ENCODE assay signal across 8 cellular contexts in genomic region chr5:37111426-37112382, GRCh38.
DNase-seq lines count a peak whose midpoint lies in the region; ATAC-seq and TF ChIP-seq lines count a peak whose summit lies in the region.

No MANE protein-coding gene starts in this region.

- no peaks in the 10 kb centered on the region for H3K27me3 ChIP-seq in left ventricle myocardium inferior (ENCODE audit: low read depth)

- peak; percentile 90 for ATAC-seq in GM19467 (IDR thresholded peaks at IDR 0.05; ENCODE audit: unreplicated experiment)
- peak; percentile 90 for ATAC-seq in HG03439 (IDR thresholded peaks at IDR 0.05; ENCODE audit: unreplicated experiment)

- DNase-seq in GM12864 (ENCODE audit: low read depth) (peak; percentile 60), cerebellar cortex (ENCODE audit: low spot score) (no peak), NCI-H748 treated with DMSO at 0.1 percent for 48 hours (lab: John Stamatoyannopoulos, UW) (no peak), NCI-H2029 (lab: John Stamatoyannopoulos, UW) (no peak), left ventricle myocardium inferior (no peak)
- peak; percentile 12 for DNase-seq in activated naive CD8-positive, alpha-beta T cell treated with anti-CD3 and anti-CD28 coated beads for 36 hours

- H3K27me3 Mint-ChIP-seq in activated naive CD8-positive, alpha-beta T cell treated with anti-CD3 and anti-CD28 coated beads for 36 hours = no peaks in the 10 kb centered on the region

- H3K27ac Mint-ChIP-seq in activated naive CD8-positive, alpha-beta T cell treated with anti-CD3 and anti-CD28 coated beads for 36 hours = peak overlapping the region; percentile 19

- H3K36me3 ChIP-seq in left ventricle myocardium inferior = peaks cover 84% of the 10 kb centered on the region

- H3K4me1 ChIP-seq in left ventricle myocardium inferior = no peaks in the 10 kb centered on the region

- intact Hi-C loops in left ventricle myocardium inferior (cut with micrococcal nuclease) = no loop called here

- H3K4me3 Mint-ChIP-seq in activated naive CD8-positive, alpha-beta T cell treated with anti-CD3 and anti-CD28 coated beads for 36 hours = peak overlapping the region; percentile 9

- peaks cover 53% of the 10 kb centered on the region for H3K36me3 Mint-ChIP-seq in activated naive CD8-positive, alpha-beta T cell treated with anti-CD3 and anti-CD28 coated beads for 36 hours

- TF ChIP-seq CTCF in GM12864 (IDR thresholded peaks at IDR 0.05; ENCODE audit: low read depth, low read length, missing control alignments) (no peak), left ventricle myocardium inferior (IDR thresholded peaks at IDR 0.05; ENCODE audit: borderline replicate concordance) (no peak)

- H3K4me3 ChIP-seq in GM12864 (ENCODE audit: low read depth, low read length) (no peak overlapping the region), left ventricle myocardium inferior (no peak overlapping the region)

- no peak overlapping the region for H3K27ac ChIP-seq in left ventricle myocardium inferior (replicated peaks)

- H3K9me3 Mint-ChIP-seq in activated naive CD8-positive, alpha-beta T cell treated with anti-CD3 and anti-CD28 coated beads for 36 hours = peaks cover 9% of the 10 kb centered on the region

- peaks cover 34% of the 10 kb centered on the region for H3K4me1 Mint-ChIP-seq in activated naive CD8-positive, alpha-beta T cell treated with anti-CD3 and anti-CD28 coated beads for 36 hours

- no peaks in the 10 kb centered on the region for H3K9me3 ChIP-seq in left ventricle myocardium inferior (replicated peaks)

Comparison
In these comparisons a context has a peak if more than half of its experiments do, and no peak if none do; other contexts are left out.
1. DNase-seq: peak in GM12864 (single experiment) and activated naive CD8-positive, alpha-beta T cell treated with anti-CD3 and anti-CD28 coated beads for 36 hours (single experiment); none in cerebellar cortex (single experiment), NCI-H748 treated with DMSO at 0.1 percent for 48 hours (single experiment), NCI-H2029 (single experiment) and left ventricle myocardium inferior (single experiment).